In the genomic region with DNA sequence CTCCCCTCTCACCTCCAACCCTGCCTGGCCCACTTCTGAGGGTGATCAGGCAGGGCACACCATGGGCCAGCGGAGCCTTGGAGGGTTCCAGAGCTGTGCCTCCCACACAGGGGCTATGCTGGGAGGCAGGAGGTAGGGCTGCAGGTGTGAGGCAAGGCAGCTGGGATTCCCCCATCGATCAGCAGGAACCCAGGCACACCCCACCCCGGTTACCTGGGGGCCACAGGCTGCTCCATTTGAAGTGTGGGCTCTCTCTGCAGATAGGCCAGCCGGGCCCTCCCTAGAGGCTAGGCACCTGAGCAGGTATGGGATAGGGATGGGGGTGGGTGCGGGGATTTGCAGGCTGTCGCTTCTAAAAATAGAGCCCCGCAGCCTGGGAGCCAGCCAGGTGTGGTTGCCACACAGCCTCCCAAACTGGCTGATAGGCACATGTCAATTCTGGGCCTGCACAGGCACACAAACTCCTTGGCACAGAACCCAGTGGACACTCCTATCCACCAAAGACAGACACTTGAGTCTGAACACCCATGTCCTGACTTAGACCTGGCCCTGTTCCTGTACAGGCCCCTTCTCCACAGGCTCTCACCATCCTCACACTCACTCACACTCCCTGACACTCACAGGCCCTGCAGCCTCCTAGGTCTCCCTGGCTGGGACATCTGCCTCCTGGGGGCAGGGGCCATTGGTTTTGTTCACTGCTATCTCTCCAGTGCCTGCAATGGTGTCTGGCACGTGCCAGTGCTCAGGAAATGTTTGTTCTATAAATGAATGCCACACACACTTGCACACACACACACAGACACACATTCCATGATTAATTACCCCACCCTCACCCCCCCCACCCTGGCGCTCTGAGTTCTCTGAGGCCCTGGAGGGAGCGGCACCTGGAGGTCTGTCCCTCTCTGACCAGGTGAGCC, we compare ENCODE assay signal across 13 cellular contexts.
A peak's percentile ranks its signal among the peaks of the same experiment; 100 is the strongest.
DNase-seq lines count a peak whose midpoint lies in the region; ATAC-seq and TF ChIP-seq lines count a peak whose summit lies in the region.
"Had no signal": no experiment of that assay in that cellular context is flagged by ENCODE, and none has a peak within 500 bp of the region (broad histone marks: within the 10 kb centered on the region; RNA-seq: fewer than 3 reads in every experiment).

No MANE protein-coding gene starts in this region.

- peak overlapping the region in 5 of 7 donors; percentile 30 to 83 (median 57) for H3K27ac Mint-ChIP-seq in CD4-positive, alpha-beta memory T cell
- H3K27ac Mint-ChIP-seq in immature natural killer cell: no peak overlapping the region

- DNase-seq in CD4-positive, alpha-beta memory T cell: no peak
- DNase-seq in erythroblast (lab: John Stamatoyannopoulos, UW) (peak; percentile 20 to 32), globus pallidus (ENCODE audit: low spot score) (no peak), immature natural killer cell (no peak), NCI-H2196 (lab: John Stamatoyannopoulos, UW; ENCODE audit: unreplicated experiment) (no peak)
- DNase-seq: activated CD4-positive, alpha-beta T cell treated with anti-CD3 and anti-CD28 coated beads, Interleukin-2, amount 50 U/mL, for 48 hours; activated naive CD4-positive, alpha-beta T cell; PC-3; T-helper 2 cell; testis had no signal

- no peak for TF ChIP-seq EP300 in neural cell (conservative IDR thresholded peaks at IDR 0.05; ENCODE audit: poor library complexity, severe bottlenecking)

- H3K79me2 ChIP-seq in neural cell (replicated peaks; ENCODE audit: insufficient read depth, low read length): no peaks in the 10 kb centered on the region

- peaks cover 33 to 71% (median 56%) of the 10 kb centered on the region in 4 donors for H3K4me1 Mint-ChIP-seq in CD4-positive, alpha-beta memory T cell
- peaks cover 38 to 53% of the 10 kb centered on the region in 2 donors for H3K4me1 Mint-ChIP-seq in immature natural killer cell

- H3K4me3 Mint-ChIP-seq in CD4-positive, alpha-beta memory T cell: no peak overlapping the region
- H3K4me3 Mint-ChIP-seq in immature natural killer cell: no peak overlapping the region

- no peak overlapping the region for H3K27ac ChIP-seq in CD4-positive, alpha-beta memory T cell (ENCODE audit: low read depth, low read length)
- peak overlapping the region; percentile 24 for H3K27ac ChIP-seq in KOPT-K1 (ENCODE audit: low read depth, low read length, poor library complexity, severe bottlenecking)
- H3K27ac ChIP-seq in neural cell (ENCODE audit: low read length): peak overlapping the region; percentile 43
- H3K27ac ChIP-seq: testis had no signal

- H3K9ac ChIP-seq in neural cell (ENCODE audit: low read length): peak overlapping the region; percentile 13

- TF ChIP-seq POLR2A in erythroblast (IDR thresholded peaks at IDR 0.05; ENCODE audit: low read length): peak; percentile 23

- H3K9me3 ChIP-seq in CD4-positive, alpha-beta memory T cell (ENCODE audit: control insufficient read depth in 1 of 2, low read length in 2 of 2): no peaks in the 10 kb centered on the region
- no peaks in the 10 kb centered on the region for H3K9me3 ChIP-seq in KOPT-K1 (ENCODE audit: insufficient read depth, low read length, poor library complexity, severe bottlenecking)
- no peaks in the 10 kb centered on the region for H3K9me3 ChIP-seq in neural cell (ENCODE audit: low read length)
- H3K9me3 ChIP-seq: testis had no signal

- no peaks in the 10 kb centered on the region for H3K36me3 Mint-ChIP-seq in CD4-positive, alpha-beta memory T cell
- H3K36me3 Mint-ChIP-seq in immature natural killer cell: peaks cover 0 to 6% (median 3%) of the 10 kb centered on the region in 3 donors

- intact Hi-C loops in CD4-positive, alpha-beta memory T cell (cut with micrococcal nuclease): no loop called here

- H3K4me3 ChIP-seq in CD4-positive, alpha-beta memory T cell (ENCODE audit: low read length in 2 of 2): no peak overlapping the region
- no peak overlapping the region for H3K4me3 ChIP-seq in neural cell (ENCODE audit: low read length)
- H3K4me3 ChIP-seq: testis had no signal

- no peaks in the 10 kb centered on the region for H3K27me3 Mint-ChIP-seq in CD4-positive, alpha-beta memory T cell
- peaks cover 0 to 7% (median 4%) of the 10 kb centered on the region in 3 donors for H3K27me3 Mint-ChIP-seq in immature natural killer cell (ENCODE audit: low read depth in 3 of 3)

- no peak for TF ChIP-seq RAD21 in neural cell (conservative IDR thresholded peaks at IDR 0.05)

- no peak overlapping the region for H3K4me2 ChIP-seq in neural cell (ENCODE audit: low read length)

- H3K36me3 ChIP-seq in CD4-positive, alpha-beta memory T cell (ENCODE audit: insufficient read depth, low read length): no peaks in the 10 kb centered on the region
- H3K36me3 ChIP-seq in KOPT-K1 (ENCODE audit: insufficient read depth, low read length) (no peaks in the 10 kb centered on the region), neural cell (ENCODE audit: insufficient read depth, low read length) (no peaks in the 10 kb centered on the region)

- H3K9me3 Mint-ChIP-seq in CD4-positive, alpha-beta memory T cell: no peaks in the 10 kb centered on the region
- H3K9me3 Mint-ChIP-seq in immature natural killer cell: no peaks in the 10 kb centered on the region

- CTCF ChIA-PET in CD4-positive, alpha-beta memory T cell (lab: Charles Lee; ENCODE audit: partially characterized antibody): interaction anchor here (0.8 to 1.3 kb wide), 2 partner anchors 19 to 24 kb away, joined by 3 to 4 read pairs; no protein-coding TSS in a partner anchor

- no peaks in the 10 kb centered on the region for H4K20me1 ChIP-seq in neural cell (ENCODE audit: insufficient read depth)

- no peak for TF ChIP-seq CTCF in neural cell (IDR thresholded peaks at IDR 0.05; ENCODE audit: poor library complexity, severe bottlenecking)

- H3K9me2 ChIP-seq in neural cell (ENCODE audit: insufficient read depth, low read length): no peaks in the 10 kb centered on the region

- ATAC-seq in HG03571 (IDR thresholded peaks at IDR 0.05; ENCODE audit: unreplicated experiment): no peak
- ATAC-seq: PC-3 had no signal

- H3K27me3 ChIP-seq in CD4-positive, alpha-beta memory T cell (ENCODE audit: insufficient read depth, low read length): no peaks in the 10 kb centered on the region
- H3K27me3 ChIP-seq in neural cell (ENCODE audit: insufficient read depth, low read depth, low read length): no peaks in the 10 kb centered on the region
- H3K27me3 ChIP-seq: testis had no signal

- no peaks in the 10 kb centered on the region for H3F3A ChIP-seq in neural cell (ENCODE audit: insufficient read depth, low read length, poor library complexity, severe bottlenecking)

- H3K4me1 ChIP-seq in CD4-positive, alpha-beta memory T cell (ENCODE audit: insufficient read depth, low read length): peaks cover 53% of the 10 kb centered on the region
- H3K4me1 ChIP-seq: testis had no signal

- H2AFZ ChIP-seq in neural cell (ENCODE audit: low read depth, low read length): no peak overlapping the region

- POLR2A ChIA-PET in CD4-positive, alpha-beta memory T cell (lab: Charles Lee; ENCODE audit: partially characterized antibody): interaction anchor here (1.3 to 65.0 kb wide), 3 partner anchors 8 to 56 kb away, joined by 4 to 6960 read pairs (median 1220); a partner anchor contains a TSS

TF ChIP-seq in neural cell, 6 proteins besides CTCF, POLR2A, EP300 and RAD21:
- TF ChIP-seq MXI1 (conservative IDR thresholded peaks at IDR 0.05; ENCODE audit: poor library complexity, severe bottlenecking) (no peak), SMC3 (conservative IDR thresholded peaks at IDR 0.05; ENCODE audit: poor library complexity) (no peak), POLR2AphosphoS5 (IDR thresholded peaks at IDR 0.05) (no peak), TAF1 (IDR thresholded peaks at IDR 0.05; ENCODE audit: low read depth) (no peak), EZH2 (IDR thresholded peaks at IDR 0.05; ENCODE audit: borderline replicate concordance, insufficient read depth, low read length, poor library complexity, severe bottlenecking) (no peak)
- TF ChIP-seq, protein P1, sequence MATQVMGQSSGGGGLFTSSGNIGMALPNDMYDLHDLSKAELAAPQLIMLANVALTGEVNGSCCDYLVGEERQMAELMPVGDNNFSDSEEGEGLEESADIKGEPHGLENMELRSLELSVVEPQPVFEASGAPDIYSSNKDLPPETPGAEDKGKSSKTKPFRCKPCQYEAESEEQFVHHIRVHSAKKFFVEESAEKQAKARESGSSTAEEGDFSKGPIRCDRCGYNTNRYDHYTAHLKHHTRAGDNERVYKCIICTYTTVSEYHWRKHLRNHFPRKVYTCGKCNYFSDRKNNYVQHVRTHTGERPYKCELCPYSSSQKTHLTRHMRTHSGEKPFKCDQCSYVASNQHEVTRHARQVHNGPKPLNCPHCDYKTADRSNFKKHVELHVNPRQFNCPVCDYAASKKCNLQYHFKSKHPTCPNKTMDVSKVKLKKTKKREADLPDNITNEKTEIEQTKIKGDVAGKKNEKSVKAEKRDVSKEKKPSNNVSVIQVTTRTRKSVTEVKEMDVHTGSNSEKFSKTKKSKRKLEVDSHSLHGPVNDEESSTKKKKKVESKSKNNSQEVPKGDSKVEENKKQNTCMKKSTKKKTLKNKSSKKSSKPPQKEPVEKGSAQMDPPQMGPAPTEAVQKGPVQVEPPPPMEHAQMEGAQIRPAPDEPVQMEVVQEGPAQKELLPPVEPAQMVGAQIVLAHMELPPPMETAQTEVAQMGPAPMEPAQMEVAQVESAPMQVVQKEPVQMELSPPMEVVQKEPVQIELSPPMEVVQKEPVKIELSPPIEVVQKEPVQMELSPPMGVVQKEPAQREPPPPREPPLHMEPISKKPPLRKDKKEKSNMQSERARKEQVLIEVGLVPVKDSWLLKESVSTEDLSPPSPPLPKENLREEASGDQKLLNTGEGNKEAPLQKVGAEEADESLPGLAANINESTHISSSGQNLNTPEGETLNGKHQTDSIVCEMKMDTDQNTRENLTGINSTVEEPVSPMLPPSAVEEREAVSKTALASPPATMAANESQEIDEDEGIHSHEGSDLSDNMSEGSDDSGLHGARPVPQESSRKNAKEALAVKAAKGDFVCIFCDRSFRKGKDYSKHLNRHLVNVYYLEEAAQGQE (IDR thresholded peaks at IDR 0.05; ENCODE audit: borderline replicate concordance): no peak

Comparison
In these comparisons a context has a peak if more than half of its experiments do, and no peak if none do; other contexts are left out.
1. DNase-seq: peak in erythroblast (2 of 2); none in CD4-positive, alpha-beta memory T cell (0 of 5), globus pallidus (single experiment), immature natural killer cell (0 of 3) and NCI-H2196 (single experiment).
2. H3K27ac Mint-ChIP-seq: peak in CD4-positive, alpha-beta memory T cell (5 of 7); none in immature natural killer cell (0 of 6).